Comparison of ENCODE assay signal across 25 cellular contexts in genomic region chr15:71344316-71344715, GRCh38.
"Had no signal": no experiment of that assay in that cellular context is flagged by ENCODE, and none has a peak within 500 bp of the region (broad histone marks: within the 10 kb centered on the region; RNA-seq: fewer than 3 reads in every experiment).

No MANE protein-coding gene starts in this region.

- H3K27me3 ChIP-seq: adrenal gland, brain microvascular endothelial cell had no signal

- H3K4me3 ChIP-seq: adrenal gland, coronary artery, dorsolateral prefrontal cortex had no signal

- H3K36me3 ChIP-seq: adrenal gland had no signal

- DNase-seq: activated CD4-positive, alpha-beta memory T cell treated with anti-CD3 and anti-CD28 coated beads for 36 hours; activated CD4-positive, alpha-beta T cell treated with anti-CD3 and anti-CD28 coated beads for 36 hours; activated CD4-positive, alpha-beta T cell treated with anti-CD3 and anti-CD28 coated beads, Interleukin-2, amount 10 ng/mL, durations not matched to agents 24 days and 14 days; activated CD4-positive, CD25-positive, alpha-beta regulatory T cell; activated CD4-positive, CD25-positive, alpha-beta regulatory T cell treated with anti-CD3 and anti-CD28 coated beads, Interleukin-2, amount 50 U/mL, for 72 hours; activated CD8-positive, alpha-beta memory T cell treated with anti-CD3 and anti-CD28 coated beads, Interleukin-2, amount 10 ng/mL, durations not matched to agents 7 days and 5 days; activated CD8-positive, alpha-beta memory T cell treated with anti-CD3 and anti-CD28 coated beads, Interleukin-2, amount 50 U/mL, for 4 hours; activated CD8-positive, alpha-beta T cell treated with anti-CD3 and anti-CD28 coated beads, Interleukin-2, amount 10 ng/mL, durations not matched to agents 7 days and 5 days; activated effector memory CD4-positive, alpha-beta T cell treated with anti-CD3 and anti-CD28 coated beads, Interleukin-2, amount 50 U/mL, for 16 hours; activated naive CD4-positive, alpha-beta T cell treated with anti-CD3 and anti-CD28 coated beads for 36 hours; activated naive CD8-positive, alpha-beta T cell treated with anti-CD3 and anti-CD28 coated beads for 36 hours; activated naive CD8-positive, alpha-beta T cell treated with anti-CD3 and anti-CD28 coated beads, Interleukin-2, amount 50 U/mL, for 24 hours; activated T-cell treated with anti-CD3 and anti-CD28 coated beads, Interleukin-2, amount 50 U/mL, for 1 hour; activated T-cell treated with anti-CD3 and anti-CD28 coated beads, Interleukin-2, amount 50 U/mL, for 48 hours; adrenal gland; amygdala; aorta; brain microvascular endothelial cell; dorsolateral prefrontal cortex; effector memory CD4-positive, alpha-beta T cell; endodermal cell; foreskin fibroblast; hippocampal formation had no signal

- H3K27ac ChIP-seq: adrenal gland, brain microvascular endothelial cell, coronary artery, dorsolateral prefrontal cortex had no signal

- H3K9me3 ChIP-seq: adrenal gland had no signal

- ATAC-seq: activated CD4-positive, alpha-beta T cell treated with anti-CD3 and anti-CD28 coated beads for 36 hours; activated CD8-positive, alpha-beta memory T cell treated with anti-CD3 and anti-CD28 coated beads, Interleukin-2, amount 10 ng/mL, durations not matched to agents 7 days and 5 days; activated CD8-positive, alpha-beta T cell treated with anti-CD3 and anti-CD28 coated beads, Interleukin-2, amount 10 ng/mL, durations not matched to agents 7 days and 5 days; activated naive CD8-positive, alpha-beta T cell treated with anti-CD3 and anti-CD28 coated beads, Interleukin-2, amount 50 U/mL, for 24 hours; esophagus mucosa had no signal
